Comparison of ENCODE assay signal across 19 cellular contexts in the genomic region with DNA sequence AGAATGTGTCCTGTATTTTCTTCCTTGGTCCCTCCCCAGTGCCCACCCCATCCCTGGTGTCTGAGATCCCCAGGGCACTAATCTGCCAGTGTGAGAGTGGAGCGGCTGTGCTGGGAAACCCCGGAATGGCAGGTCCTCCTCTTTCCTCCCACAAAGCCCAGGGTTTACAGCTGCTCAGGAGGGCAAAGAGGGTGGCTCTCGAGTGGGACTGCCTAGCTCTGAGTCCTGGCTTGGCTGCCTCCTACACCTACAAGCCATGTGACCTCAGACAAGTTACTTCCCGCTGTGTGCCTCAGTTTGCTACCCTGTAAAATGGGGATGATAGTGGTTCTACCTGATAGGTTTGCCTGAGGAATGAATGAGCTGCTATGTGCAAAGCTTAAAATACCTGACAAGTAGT. TPM values are rescaled to one million over a fixed set of nuclear protein-coding genes. Genes with fewer than 3 reads are reported as not detected.
"Had no signal": no experiment of that assay in that cellular context is flagged by ENCODE, and none has a peak within 500 bp of the region (broad histone marks: within the 10 kb centered on the region; RNA-seq: fewer than 3 reads in every experiment).

No MANE protein-coding gene starts in this region.

- FAIRE-seq: astrocyte, endothelial cell of umbilical vein, kidney, small intestine had no signal

- DNase-seq: activated CD4-positive, alpha-beta memory T cell treated with anti-CD3 and anti-CD28 coated beads, Interleukin-2, amount 10 ng/mL, durations not matched to agents 7 days and 5 days; activated CD4-positive, alpha-beta T cell treated with anti-CD3 and anti-CD28 coated beads for 36 hours; activated naive CD4-positive, alpha-beta T cell; activated naive CD8-positive, alpha-beta T cell treated with anti-CD3 and anti-CD28 coated beads, Interleukin-2, amount 50 U/mL, for 24 hours; activated T-cell treated with anti-CD3 and anti-CD28 coated beads, Interleukin-2, amount 50 U/mL, for 72 hours; colonic mucosa; gastrocnemius medialis; heart right ventricle; kidney; left ventricle myocardium superior; mesendoderm; small intestine had no signal

- H3K4me1 Mint-ChIP-seq: activated CD4-positive, alpha-beta memory T cell treated with anti-CD3 and anti-CD28 coated beads, Interleukin-2, amount 10 ng/mL, durations not matched to agents 7 days and 5 days; activated CD4-positive, alpha-beta T cell treated with anti-CD3 and anti-CD28 coated beads for 36 hours; activated naive CD8-positive, alpha-beta T cell treated with anti-CD3 and anti-CD28 coated beads, Interleukin-2, amount 50 U/mL, for 24 hours had no signal

- H3K27ac Mint-ChIP-seq: activated CD4-positive, alpha-beta memory T cell treated with anti-CD3 and anti-CD28 coated beads, Interleukin-2, amount 10 ng/mL, durations not matched to agents 7 days and 5 days; activated CD4-positive, alpha-beta T cell treated with anti-CD3 and anti-CD28 coated beads for 36 hours; activated naive CD8-positive, alpha-beta T cell treated with anti-CD3 and anti-CD28 coated beads, Interleukin-2, amount 50 U/mL, for 24 hours; activated T-cell treated with anti-CD3 and anti-CD28 coated beads, Interleukin-2, amount 50 U/mL, for 72 hours had no signal

- H3K27ac ChIP-seq: colonic mucosa, gastrocnemius medialis, heart right ventricle, ovary, stomach, thoracic aorta, WERI-Rb-1 had no signal

- ATAC-seq: activated CD4-positive, alpha-beta T cell treated with anti-CD3 and anti-CD28 coated beads for 36 hours; activated naive CD8-positive, alpha-beta T cell treated with anti-CD3 and anti-CD28 coated beads, Interleukin-2, amount 50 U/mL, for 24 hours; activated T-cell treated with anti-CD3 and anti-CD28 coated beads, Interleukin-2, amount 50 U/mL, for 72 hours; gastrocnemius medialis; heart right ventricle; left ventricle myocardium superior had no signal

- H3K4me3 Mint-ChIP-seq: activated CD4-positive, alpha-beta memory T cell treated with anti-CD3 and anti-CD28 coated beads, Interleukin-2, amount 10 ng/mL, durations not matched to agents 7 days and 5 days; activated CD4-positive, alpha-beta T cell treated with anti-CD3 and anti-CD28 coated beads for 36 hours; activated naive CD8-positive, alpha-beta T cell treated with anti-CD3 and anti-CD28 coated beads, Interleukin-2, amount 50 U/mL, for 24 hours; activated T-cell treated with anti-CD3 and anti-CD28 coated beads, Interleukin-2, amount 50 U/mL, for 72 hours had no signal

- H3K36me3 ChIP-seq: colonic mucosa, gastrocnemius medialis, heart right ventricle, ovary, stomach, thoracic aorta, uterus, WERI-Rb-1 had no signal

- H3K27me3 ChIP-seq: ovary, uterus had no signal

- H3K9me3 ChIP-seq: colonic mucosa, gastrocnemius medialis, ovary, stomach, thoracic aorta, uterus had no signal

- H3K4me1 ChIP-seq: colonic mucosa, gastrocnemius medialis, uterus had no signal

- H3K4me3 ChIP-seq: colonic mucosa, gastrocnemius medialis, heart right ventricle, ovary, stomach, thoracic aorta, uterus had no signal

RNA-seq across cellular contexts. Expression of a gene that starts 29.6 kb away (rescaled TPM):
- total RNA-seq: endothelial cell of umbilical vein had no signal
